7 cellular contexts compared by ENCODE assay signal in genomic region chr2:154394600-154394999, GRCh38.
"Had no signal": no experiment of that assay in that cellular context is flagged by ENCODE, and none has a peak within 500 bp of the region (broad histone marks: within the 10 kb centered on the region; RNA-seq: fewer than 3 reads in every experiment).

No MANE protein-coding gene starts in this region.

- FAIRE-seq: HTR-8/SVneo, K562 had no signal

- H3K4me2 ChIP-seq: KMS-11 had no signal

- H3K4me3 ChIP-seq: K562 had no signal

- H3K9ac ChIP-seq: KMS-11 had no signal

- DNase-seq: IMR-90, KBM-7, KG1 had no signal

- H3K27ac ChIP-seq: HL-60, KMS-11 had no signal

- ATAC-seq: K562 had no signal
